In genomic region chr6:165340532-165340931, GRCh38 we compare ENCODE assay signal across 39 cellular contexts. TPM values are rescaled to one million over a fixed set of nuclear protein-coding genes. Genes with fewer than 3 reads are reported as not detected.
"Had no signal": no experiment of that assay in that cellular context is flagged by ENCODE, and none has a peak within 500 bp of the region (broad histone marks: within the 10 kb centered on the region; RNA-seq: fewer than 3 reads in every experiment).

No MANE protein-coding gene starts in this region.

- DNase-seq: colonic mucosa; effector CD8-positive, alpha-beta T cell; foreskin keratinocyte; heart left ventricle; kidney; mesenchymal stem cell; mucosa of descending colon; naive B cell; pancreas; retina; right lobe of liver; stimulated activated CD4-positive, alpha-beta T cell treated with anti-CD3 and anti-CD28 coated beads, Interleukin-12 subunit alpha, Interleukin-12 subunit beta, amount 100 ng/mL, for 4 hours; stimulated activated CD4-positive, alpha-beta T cell treated with anti-CD3 and anti-CD28 coated beads, Interleukin-1b, Interleukin-23, amount 100 ng/mL, for 48 hours; stimulated activated CD4-positive, alpha-beta T cell treated with anti-CD3 and anti-CD28 coated beads, Interleukin-4, amount 100 ng/mL, for 1 hour; stimulated activated CD8-positive, alpha-beta memory T cell treated with anti-CD3 and anti-CD28 coated beads, Interleukin-4, amount 100 ng/mL, for 48 hours; stimulated activated naive CD4-positive, alpha-beta T cell treated with Interleukin-2 at 50 U/mL for 16 hours; substantia nigra; upper lobe of left lung had no signal

- H3K9me3 Mint-ChIP-seq: mesothelial cell of epicardium had no signal

- H3K79me2 ChIP-seq: hepatocyte had no signal

- H3K4me1 ChIP-seq: colonic mucosa, esophagus muscularis mucosa, foreskin keratinocyte, gastroesophageal sphincter, heart left ventricle, pancreas, right lobe of liver, tibial nerve, upper lobe of left lung had no signal

- H3K27ac ChIP-seq: colonic mucosa, esophagus muscularis mucosa, foreskin keratinocyte, gastroesophageal sphincter, heart left ventricle, hepatocyte, neutrophil, pancreas, right lobe of liver, thoracic aorta, tibial nerve, upper lobe of left lung had no signal

- H3K9me3 ChIP-seq: colonic mucosa, esophagus muscularis mucosa, neutrophil, pancreas, right lobe of liver, thoracic aorta, tibial nerve, upper lobe of left lung had no signal

- H3K27ac Mint-ChIP-seq: dendritic cell treated with granulocyte-macrophage colony-stimulating factor and Interleukin-4, amounts not matched to agents 40 ng/mL and 50 ng/mL, for 4 days; mesothelial cell of epicardium; naive B cell; natural killer cell treated with Interleukin-12 subunit alpha and Interleukin-12 subunit beta and Interleukin-15 and Interleukin-18, amount 100 ng/mL, for 72 hours had no signal

- H3K27me3 ChIP-seq: colonic mucosa, esophagus muscularis mucosa, foreskin keratinocyte, gastroesophageal sphincter, heart left ventricle, hepatocyte, neutrophil, pancreas, right lobe of liver, tibial nerve, upper lobe of left lung had no signal

- FAIRE-seq: endothelial cell of umbilical vein, pancreas, urothelium cell line had no signal

- H3K36me3 ChIP-seq: colonic mucosa, neutrophil, pancreas, right lobe of liver, thoracic aorta, tibial nerve, upper lobe of left lung had no signal

- H2AFZ ChIP-seq: hepatocyte had no signal

- H3K4me3 ChIP-seq: colonic mucosa, esophagus muscularis mucosa, gastroesophageal sphincter, heart left ventricle, hepatocyte, mucosa of descending colon, pancreas, right lobe of liver, smooth muscle cell, thoracic aorta, tibial nerve, upper lobe of left lung had no signal

- H3K4me2 ChIP-seq: hepatocyte, smooth muscle cell had no signal

- H3K27me3 Mint-ChIP-seq: dendritic cell treated with granulocyte-macrophage colony-stimulating factor and Interleukin-4, amounts not matched to agents 40 ng/mL and 50 ng/mL, for 4 days; naive B cell; natural killer cell treated with Interleukin-12 subunit alpha and Interleukin-12 subunit beta and Interleukin-15 and Interleukin-18, amount 100 ng/mL, for 72 hours had no signal

- H3K36me3 Mint-ChIP-seq: naive B cell; natural killer cell treated with Interleukin-12 subunit alpha and Interleukin-12 subunit beta and Interleukin-15 and Interleukin-18, amount 100 ng/mL, for 72 hours had no signal

- H3K4me3 Mint-ChIP-seq: dendritic cell treated with granulocyte-macrophage colony-stimulating factor and Interleukin-4, amounts not matched to agents 40 ng/mL and 50 ng/mL, for 4 days; mesothelial cell of epicardium; naive B cell; natural killer cell treated with Interleukin-12 subunit alpha and Interleukin-12 subunit beta and Interleukin-15 and Interleukin-18, amount 100 ng/mL, for 72 hours had no signal

- H3K4me1 Mint-ChIP-seq: mesothelial cell of epicardium, naive B cell had no signal

RNA-seq across cellular contexts. Expression of gene C6orf118, which starts 31.1 kb away (rescaled TPM):
- total RNA-seq: chondrocyte; colonic mucosa; endothelial cell of umbilical vein; epithelial cell of proximal tubule; fibroblast of lung; foreskin keratinocyte; heart left ventricle; hepatocyte; left lobe of liver; liver; lung microvascular endothelial cell; natural killer cell treated with Interleukin-12 subunit alpha and Interleukin-12 subunit beta and Interleukin-15 and Interleukin-18, amount 100 ng/mL, for 72 hours; omental fat pad; pancreas; posterior vena cava; pulmonary artery endothelial cell; right lobe of liver; smooth muscle cell; thoracic aorta; tibial nerve had no signal
- polyA plus RNA-seq: endothelial cell of umbilical vein, fibroblast of lung, foreskin keratinocyte, heart left ventricle, hepatocyte, liver, smooth muscle cell had no signal
